In genomic region chr2:183078467-183079334, GRCh38 we compare ENCODE assay signal across 8 cellular contexts. TPM values are rescaled to one million over a fixed set of nuclear protein-coding genes. Genes with fewer than 3 reads are reported as not detected.
DNase-seq lines count a peak whose midpoint lies in the region; ATAC-seq and TF ChIP-seq lines count a peak whose summit lies in the region.

A gene with protein sequence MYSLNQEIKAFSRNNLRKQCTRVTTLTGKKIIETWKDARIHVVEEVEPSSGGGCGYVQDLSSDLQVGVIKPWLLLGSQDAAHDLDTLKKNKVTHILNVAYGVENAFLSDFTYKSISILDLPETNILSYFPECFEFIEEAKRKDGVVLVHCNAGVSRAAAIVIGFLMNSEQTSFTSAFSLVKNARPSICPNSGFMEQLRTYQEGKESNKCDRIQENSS (plus strand): TSS chr2:183078747. CDS start chr2:183078934, 187 bp downstream.

- peaks cover 7% of the 10 kb centered on the region for H3K4me1 ChIP-seq in osteoblast (ENCODE audit: insufficient read depth, low read length)
- peaks cover 3 to 23% of the 10 kb centered on the region in 2 donors for H3K4me1 ChIP-seq in thoracic aorta (ENCODE audit: control insufficient read depth in 1 of 2, low read depth in 2 of 2)

- no peaks in the 10 kb centered on the region for H3K79me2 ChIP-seq in osteoblast (ENCODE audit: insufficient read depth, low read length)

- H3K27ac ChIP-seq in SK-N-MC (peak within 1 kb of the TSS; percentile 37), osteoblast (ENCODE audit: low read depth, low read length) (peak within 1 kb of the TSS; percentile 56), thoracic aorta (peak within 1 kb of the TSS; percentile 88)

- H3K36me3 ChIP-seq in SK-N-MC (ENCODE audit: insufficient read depth, low read length) (no peaks in the 10 kb centered on the region), osteoblast (ENCODE audit: insufficient read depth, low read length) (no peaks in the 10 kb centered on the region), thoracic aorta (no peaks in the 10 kb centered on the region)

- H4K20me1 ChIP-seq in osteoblast (ENCODE audit: insufficient read depth, low read length): no peaks in the 10 kb centered on the region

- peaks cover 10% of the 10 kb centered on the region for H3K4me1 Mint-ChIP-seq in HFFc6 (ENCODE audit: low read depth)
- H3K4me1 Mint-ChIP-seq in activated naive CD8-positive, alpha-beta T cell (ENCODE audit: low read depth): peaks cover 6% of the 10 kb centered on the region
- H3K4me1 Mint-ChIP-seq in glutamatergic neuron (ENCODE audit: low read depth, unreplicated experiment): no peaks in the 10 kb centered on the region

- H3K4me3 ChIP-seq in GM08714 (ENCODE audit: low read length) (peak within 1 kb of the TSS; percentile 97), SK-N-MC (peak within 1 kb of the TSS; percentile 95), osteoblast (ENCODE audit: insufficient read depth, low read length) (peak within 1 kb of the TSS; percentile 78), thoracic aorta (peak within 1 kb of the TSS; percentile 83)

- peak within 1 kb of the TSS; percentile 92 for H2AFZ ChIP-seq in osteoblast (ENCODE audit: low read length)

- no peaks in the 10 kb centered on the region for H3K36me3 Mint-ChIP-seq in HFFc6 (ENCODE audit: low read depth)
- no peaks in the 10 kb centered on the region for H3K36me3 Mint-ChIP-seq in activated naive CD8-positive, alpha-beta T cell
- no peaks in the 10 kb centered on the region for H3K36me3 Mint-ChIP-seq in glutamatergic neuron (ENCODE audit: unreplicated experiment)

- peak; percentile 89 for DNase-seq in HFFc6
- peak; percentile 93 for DNase-seq in NAMALWA (ENCODE audit: low spot score)
- DNase-seq in SK-N-MC (ENCODE audit: low read depth, low spot score): peak; percentile 87
- peak; percentile 82 for DNase-seq in glutamatergic neuron
- peak; percentile 89 for DNase-seq in osteoblast (ENCODE audit: insufficient read length, low spot score, missing footprints)
- DNase-seq in thoracic aorta (ENCODE audit: low spot score): peak; percentile 68

- H3K27me3 ChIP-seq in osteoblast (ENCODE audit: insufficient read depth, low read length): peaks cover 11% of the 10 kb centered on the region
- no peaks in the 10 kb centered on the region for H3K27me3 ChIP-seq in thoracic aorta (replicated peaks; ENCODE audit: insufficient read depth)

- H3K9me3 ChIP-seq in SK-N-MC (ENCODE audit: low read depth, low read length) (no peaks in the 10 kb centered on the region), osteoblast (ENCODE audit: low read depth, low read length) (no peaks in the 10 kb centered on the region), thoracic aorta (no peaks in the 10 kb centered on the region)

- H3K27ac Mint-ChIP-seq in HFFc6 (peak within 1 kb of the TSS; percentile 70), glutamatergic neuron (ENCODE audit: unreplicated experiment) (peak within 1 kb of the TSS; percentile 88)
- peak within 1 kb of the TSS; percentile 25 for H3K27ac Mint-ChIP-seq in activated naive CD8-positive, alpha-beta T cell

- 0 out of 2 replicates have a peak, but pooled peaks have one; percentile 3 for TF ChIP-seq CTCF in HFFc6 (IDR thresholded peaks at IDR 0.05)
- no peak for TF ChIP-seq CTCF in glutamatergic neuron (IDR thresholded peaks at IDR 0.05; ENCODE audit: partially characterized antibody, unreplicated experiment)
- no peak for TF ChIP-seq CTCF in osteoblast (IDR thresholded peaks at IDR 0.05; ENCODE audit: extremely low read depth, low read depth, low read length)
- no peak for TF ChIP-seq CTCF in thoracic aorta (IDR thresholded peaks at IDR 0.05)

- peak; percentile 99 for ATAC-seq in thoracic aorta (ENCODE audit: insufficient number of reproducible peaks, low FRiP score, low read depth)

- H3K27me3 Mint-ChIP-seq in HFFc6 (ENCODE audit: insufficient read depth) (no peaks in the 10 kb centered on the region), glutamatergic neuron (ENCODE audit: unreplicated experiment) (no peaks in the 10 kb centered on the region)
- peaks cover 3% of the 10 kb centered on the region for H3K27me3 Mint-ChIP-seq in activated naive CD8-positive, alpha-beta T cell

- no peaks in the 10 kb centered on the region for H3K9me3 Mint-ChIP-seq in HFFc6
- no peaks in the 10 kb centered on the region for H3K9me3 Mint-ChIP-seq in activated naive CD8-positive, alpha-beta T cell (ENCODE audit: low read depth)
- no peaks in the 10 kb centered on the region for H3K9me3 Mint-ChIP-seq in glutamatergic neuron (ENCODE audit: unreplicated experiment)

- peak within 1 kb of the TSS; percentile 68 for H3K9ac ChIP-seq in SK-N-MC (ENCODE audit: insufficient read length)

- peak within 1 kb of the TSS; percentile 91 for H3K4me2 ChIP-seq in osteoblast (ENCODE audit: insufficient read depth, low read length)

- H3K4me3 Mint-ChIP-seq in HFFc6 (peak within 1 kb of the TSS; percentile 94), glutamatergic neuron (ENCODE audit: unreplicated experiment) (peak within 1 kb of the TSS; percentile 95)
- peak within 1 kb of the TSS; percentile 92 for H3K4me3 Mint-ChIP-seq in activated naive CD8-positive, alpha-beta T cell

RNA-seq across cellular contexts. Expression of the gene that starts here (rescaled TPM):
- 1 to 10 TPM; 2.5 to 2.8 (median 2.7) TPM for total RNA-seq in HFFc6 (2021; fragmentation: NEBNext Ultra II Directional; extraction: Animal tissue kit (Norgen Biotek cat#: 25700))
- total RNA-seq in glutamatergic neuron (ENCODE audit: unreplicated experiment) (1.6 TPM), osteoblast (2.4 and 2.9 TPM in 2 replicates), thoracic aorta (10 to 100 TPM in 1 of 2 donors, 1 to 10 TPM in 1; 5.7 to 14.1 TPM)

Comparison
In these comparisons a context has a peak if more than half of its experiments do, and no peak if none do; other contexts are left out.
1. Peak in every context shown above with its lines: DNase-seq, ATAC-seq, H3K4me3 ChIP-seq and H3K27ac ChIP-seq.
2. H3K27ac Mint-ChIP-seq: peak in every context shown above with its lines; median percentile 88 in glutamatergic neuron; 70 in HFFc6; 25 in activated naive CD8-positive, alpha-beta T cell.
3. H3K27ac ChIP-seq: peak in every context shown above with its lines; median percentile 88 in thoracic aorta; 56 in osteoblast; 37 in SK-N-MC.